In genomic region chr14:44896275-44897040, GRCh38 we compare ENCODE assay signal across 8 cellular contexts.
DNase-seq lines count a peak whose midpoint lies in the region; ATAC-seq and TF ChIP-seq lines count a peak whose summit lies in the region.

No MANE protein-coding gene starts in this region.

- intact Hi-C loops in dendritic cell treated with granulocyte-macrophage colony-stimulating factor and Interleukin-4, amounts not matched to agents 40 ng/mL and 50 ng/mL, for 4 days (cut with micrococcal nuclease) = loop anchor here (1.0 kb wide), 4 partner anchors 66 to 357 kb away; partner anchors contain the start of genes FANCM, MIS18BP1 and TOGARAM1
- intact Hi-C loops in psoas muscle (cut with DNase I) = loop anchor here (5.0 kb wide), 3 partner anchors 66 to 356 kb away; partner anchors contain the start of genes KLHL28 (in 2 of the 2), TOGARAM1 (in 2 of the 2), FANCM (in 1 of the 2) and MIS18BP1 (in 1 of the 2)

- peaks cover 16% of the 10 kb centered on the region for H3K4me1 ChIP-seq in psoas muscle

- H3K4me3 ChIP-seq in HL-60 (replicated peaks; ENCODE audit: insufficient read depth, low read length) (peak overlapping the region; percentile 82), psoas muscle (peak overlapping the region; percentile 95)

- peaks cover 10% of the 10 kb centered on the region for H3K9me3 Mint-ChIP-seq in dendritic cell treated with granulocyte-macrophage colony-stimulating factor and Interleukin-4, amounts not matched to agents 40 ng/mL and 50 ng/mL, for 4 days

- peaks cover 14% of the 10 kb centered on the region for H3K4me1 Mint-ChIP-seq in dendritic cell treated with granulocyte-macrophage colony-stimulating factor and Interleukin-4, amounts not matched to agents 40 ng/mL and 50 ng/mL, for 4 days (ENCODE audit: low read depth)

- ATAC-seq in GM18867 (IDR thresholded peaks at IDR 0.05; ENCODE audit: unreplicated experiment) = peak; percentile 0
- no peak for ATAC-seq in psoas muscle
- ATAC-seq in HG03442 (IDR thresholded peaks at IDR 0.05; ENCODE audit: unreplicated experiment) = no peak

- H3K27me3 ChIP-seq in HL-60 (ENCODE audit: insufficient read depth, poor library complexity, severe bottlenecking) (no peaks in the 10 kb centered on the region), psoas muscle (ENCODE audit: insufficient read depth in 3 of 3, low read length in 2 of 3) (no peaks in the 10 kb centered on the region)

- H3K9me3 ChIP-seq in psoas muscle = no peaks in the 10 kb centered on the region

- H3K27me3 Mint-ChIP-seq in dendritic cell treated with granulocyte-macrophage colony-stimulating factor and Interleukin-4, amounts not matched to agents 40 ng/mL and 50 ng/mL, for 4 days = no peaks in the 10 kb centered on the region

- H3K27ac Mint-ChIP-seq in dendritic cell treated with granulocyte-macrophage colony-stimulating factor and Interleukin-4, amounts not matched to agents 40 ng/mL and 50 ng/mL, for 4 days = peak overlapping the region; percentile 93

- no peaks in the 10 kb centered on the region for H3K36me3 ChIP-seq in psoas muscle (ENCODE audit: insufficient read depth in 1 of 2, low read depth in 1 of 2)

- DNase-seq in HL-60 (ENCODE audit: low read depth in 1 of 2, low spot score in 1 of 2) (no peak), psoas muscle (no peak), ureter (ENCODE audit: low spot score) (no peak), NCI-H2196 (lab: John Stamatoyannopoulos, UW; ENCODE audit: unreplicated experiment) (no peak)
- no peak for DNase-seq in stimulated activated naive CD4-positive, alpha-beta T cell treated with Interleukin-2 at 50 U/mL for 16 hours (lab: John Stamatoyannopoulos, UW)

- peak overlapping the region; percentile 93 for H3K4me3 Mint-ChIP-seq in dendritic cell treated with granulocyte-macrophage colony-stimulating factor and Interleukin-4, amounts not matched to agents 40 ng/mL and 50 ng/mL, for 4 days

- peak overlapping the region; percentile 22 for H3K27ac ChIP-seq in HL-60 (replicated peaks)
- peak overlapping the region; percentile 99 for H3K27ac ChIP-seq in psoas muscle

- H3K36me3 Mint-ChIP-seq in dendritic cell treated with granulocyte-macrophage colony-stimulating factor and Interleukin-4, amounts not matched to agents 40 ng/mL and 50 ng/mL, for 4 days (ENCODE audit: low read depth) = peaks cover 8% of the 10 kb centered on the region

- 91% methylated on average over 10 of the region's 10 CpGs for whole genome bisulfite sequencing in psoas muscle, 3 donors

- TF ChIP-seq CTCF in HL-60 (IDR thresholded peaks at IDR 0.05; ENCODE audit: insufficient read depth, low read length) (no peak), psoas muscle (IDR thresholded peaks at IDR 0.05) (no peak)
